1 cellular context compared by ENCODE assay signal in the genomic region with DNA sequence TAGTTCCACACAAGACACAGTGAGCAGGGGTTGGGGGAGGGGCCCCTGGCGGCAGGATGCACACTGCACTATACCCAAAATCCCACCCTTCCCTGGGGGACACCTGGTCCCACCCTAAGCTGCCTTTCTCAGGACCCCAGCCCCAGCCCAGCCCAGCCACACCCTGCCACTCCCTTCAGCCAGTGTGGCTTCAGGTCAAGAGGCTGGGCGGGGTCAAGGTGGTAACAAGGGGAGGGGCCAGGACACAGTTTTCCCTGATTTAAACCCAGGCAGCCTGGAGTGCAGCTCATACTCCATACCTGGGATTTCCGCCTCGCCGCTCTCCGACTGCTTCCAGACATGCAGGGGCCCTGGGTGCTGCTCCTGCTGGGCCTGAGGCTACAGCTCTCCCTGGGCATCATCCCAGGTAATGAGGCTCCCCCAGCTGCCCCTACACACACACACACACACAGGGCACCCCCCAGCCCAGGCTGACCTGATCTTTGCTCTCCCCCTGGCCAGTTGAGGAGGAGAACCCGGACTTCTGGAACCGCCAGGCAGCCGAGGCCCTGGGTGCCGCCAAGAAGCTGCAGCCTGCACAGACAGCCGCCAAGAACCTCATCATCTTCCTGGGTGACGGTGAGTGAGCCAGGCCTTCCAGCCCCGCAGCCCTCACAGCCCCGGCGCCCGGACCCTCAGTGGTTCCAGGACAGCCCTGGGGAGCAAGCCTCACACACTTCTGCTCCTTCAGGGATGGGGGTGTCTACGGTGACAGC.
TF ChIP-seq lines count a peak whose summit lies in the region.

A gene (plus strand): TSS at position 289 of the 755 bp plus-strand sequence. CDS start 51 bp downstream, at position 340.

TF ChIP-seq in HCT116, 20 proteins besides CTCF, POLR2A, EP300 and RAD21:
- TF ChIP-seq SRF (IDR thresholded peaks at IDR 0.05; ENCODE audit: low read depth), result no peak
